12 cellular contexts compared by ENCODE assay signal in genomic region chr2:121698318-121698930, GRCh38. TPM values are rescaled to one million over a fixed set of nuclear protein-coding genes. Genes with fewer than 3 reads are reported as not detected.
DNase-seq lines count a peak whose midpoint lies in the region; ATAC-seq, FAIRE-seq and TF ChIP-seq lines count a peak whose summit lies in the region.
"Had no signal": no experiment of that assay in that cellular context is flagged by ENCODE, and none has a peak within 500 bp of the region (broad histone marks: within the 10 kb centered on the region; RNA-seq: fewer than 3 reads in every experiment).

No MANE protein-coding gene starts in this region.

- TF ChIP-seq EP300 in K562 (IDR thresholded peaks at IDR 0.05; ENCODE audit: low read length) = no peak

- H3K18ac ChIP-seq in mesendoderm (ENCODE audit: low read length) = no peak overlapping the region

- H3K4ac ChIP-seq in mesendoderm (ENCODE audit: low read depth, low read length) = no peak overlapping the region

- 65% methylated on average over 11 of the region's 11 CpGs for WGBS in K562 (ENCODE audit: insufficient coverage, low coverage, missing lambda C conversion rate)
- WGBS in mesendoderm (ENCODE audit: extremely low coverage, insufficient coverage, low lambda C conversion rate) = no CpG with 5 or more reads among the region's 11 CpGs

- POLR2A ChIA-PET in K562 (lab: Yijun Ruan, JAX) = no interaction called here

- intact Hi-C loops in K562 (cut with micrococcal nuclease) = loop anchor here (5.0 kb wide), 2 partner anchors 46 to 101 kb away; no protein-coding TSS in a partner anchor

- CTCF ChIA-PET in K562 (lab: Yijun Ruan, JAX; ENCODE audit: low intra/inter-chr PET ratio) = no interaction called here

- H3K27ac ChIP-seq in RWPE2 (ENCODE audit: poor library complexity, severe bottlenecking) = peak overlapping the region; percentile 89
- H3K27ac ChIP-seq in K562 (ENCODE audit: extremely low read depth, low read depth, low read length) = no peak overlapping the region
- H3K27ac ChIP-seq in mesendoderm (ENCODE audit: low read depth, low read length) = no peak overlapping the region

- H3K4me2 ChIP-seq in K562 (ENCODE audit: insufficient read depth, low read length) = no peak overlapping the region
- H3K4me2 ChIP-seq in mesendoderm (ENCODE audit: low read length) = no peak overlapping the region

- TF ChIP-seq CTCF in RWPE2 (IDR thresholded peaks at IDR 0.05; ENCODE audit: poor library complexity, severe bottlenecking) (no peak), K562 (IDR thresholded peaks at IDR 0.05 in 2 of 3, conservative IDR thresholded peaks at IDR 0.05 in 1 of 3; ENCODE audit: insufficient read depth in 2 of 3, low read depth in 1 of 3, low read length in 3 of 3) (no peak)

- peaks cover 44% of the 10 kb centered on the region for H3K4me1 ChIP-seq in RWPE2 (ENCODE audit: insufficient read depth, poor library complexity, severe bottlenecking)
- H3K4me1 ChIP-seq in K562 (replicated peaks in 1 of 2; ENCODE audit: control insufficient read depth in 2 of 2, insufficient read depth in 2 of 2, low read length in 2 of 2) = peaks cover 17 to 32% of the 10 kb centered on the region in 2 experiments
- H3K4me1 ChIP-seq in mesendoderm (ENCODE audit: control insufficient read depth, low read depth, low read length) = no peaks in the 10 kb centered on the region

- H3K9ac ChIP-seq in K562 (ENCODE audit: insufficient read depth in 1 of 2, low read depth in 2 of 2, low read length in 2 of 2) = no peak overlapping the region
- no peak overlapping the region for H3K9ac ChIP-seq in mesendoderm (ENCODE audit: low read length)

- no peak overlapping the region for H2BK15ac ChIP-seq in mesendoderm (replicated peaks; ENCODE audit: low read depth)

- H3K9me1 ChIP-seq in K562 (ENCODE audit: control insufficient read depth, insufficient read depth, low read length) = peaks cover 10% of the 10 kb centered on the region

- no peak overlapping the region for H2AFZ ChIP-seq in K562 (ENCODE audit: low read depth, low read length)

- no peaks in the 10 kb centered on the region for H3K27me3 ChIP-seq in RWPE2 (ENCODE audit: insufficient read depth, poor library complexity, severe bottlenecking)
- no peaks in the 10 kb centered on the region for H3K27me3 ChIP-seq in K562 (ENCODE audit: control insufficient read depth in 2 of 2, insufficient read depth in 2 of 2, low read length in 2 of 2)
- no peaks in the 10 kb centered on the region for H3K27me3 ChIP-seq in mesendoderm (ENCODE audit: insufficient read depth, low read length, poor library complexity)

- no peak overlapping the region for H4K5ac ChIP-seq in mesendoderm (ENCODE audit: low read length)

- no peak overlapping the region for H2BK5ac ChIP-seq in mesendoderm (ENCODE audit: low read length)

- no peaks in the 10 kb centered on the region for H3K79me2 ChIP-seq in K562 (ENCODE audit: control insufficient read depth, insufficient read depth, low read length)
- no peaks in the 10 kb centered on the region for H3K79me2 ChIP-seq in mesendoderm (ENCODE audit: control insufficient read depth, insufficient read depth, low read length)

- H3K9me3 ChIP-seq in RWPE2 (ENCODE audit: severe bottlenecking) (no peaks in the 10 kb centered on the region), K562 (replicated peaks; ENCODE audit: control insufficient read depth, insufficient read depth, low read depth, low read length) (no peaks in the 10 kb centered on the region)

- no peak overlapping the region for H2AK5ac ChIP-seq in mesendoderm (ENCODE audit: low read length)

- ATAC-seq in RWPE2 (ENCODE audit: low read depth) (no peak), K562 (no peak)

- no peak for TF ChIP-seq RAD21 in K562 (CRISPR knock-in tag; conservative IDR thresholded peaks at IDR 0.05 in 1 of 2, IDR thresholded peaks at IDR 0.05 in 1 of 2)

- H3K36me3 ChIP-seq in RWPE2 (ENCODE audit: low read depth) = no peaks in the 10 kb centered on the region
- no peaks in the 10 kb centered on the region for H3K36me3 ChIP-seq in K562 (ENCODE audit: control insufficient read depth, insufficient read depth, low read length)
- no peaks in the 10 kb centered on the region for H3K36me3 ChIP-seq in mesendoderm (ENCODE audit: control insufficient read depth, insufficient read depth, low read length)

- DNase-seq in stimulated activated CD4-positive, alpha-beta T cell treated with anti-CD3 and anti-CD28 coated beads, Interleukin-1b, Interleukin-23, amount 100 ng/mL, for 48 hours = peak; percentile 19
- no peak for DNase-seq in stimulated activated CD4-positive, alpha-beta T cell treated with anti-CD3 and anti-CD28 coated beads, Interleukin-2, amount 100 ng/mL, for 48 hours
- DNase-seq in RWPE2 (ENCODE audit: low spot score) = no peak
- no peak for DNase-seq in K562 (ENCODE audit: extremely low read depth in 1 of 4, low spot score in 3 of 4)
- DNase-seq in mesendoderm = no peak
- no peak for DNase-seq in NCI-H1092 (lab: John Stamatoyannopoulos, UW)
- no peak for DNase-seq in NCI-H2029 (lab: John Stamatoyannopoulos, UW)
- DNase-seq in SW480 (ENCODE audit: low spot score) = no peak
- DNase-seq: NCI-H1417; NCI-H510A treated with DMSO at 0.1 percent for 48 hours; stimulated activated CD4-positive, alpha-beta T cell treated with anti-CD3 and anti-CD28 coated beads, Interleukin-2, amount 100 ng/mL, for 24 hours had no signal

- no TSS peak for BruUV-seq in K562 (replicated peaks; lab: Mats Ljungman, UMichigan)

- TF ChIP-seq POLR2A in K562 (conservative IDR thresholded peaks at IDR 0.05) = no peak

- H3K79me1 ChIP-seq in mesendoderm (ENCODE audit: low read length) = no peaks in the 10 kb centered on the region

- no peak overlapping the region for H3K23ac ChIP-seq in mesendoderm (ENCODE audit: low read length)

- H3K4me3 ChIP-seq in RWPE2 (ENCODE audit: severe bottlenecking) (no peak overlapping the region), K562 (no peak overlapping the region), mesendoderm (ENCODE audit: low read length) (no peak overlapping the region)

- in situ Hi-C loops in K562 (cut with MboI) = no loop called here

- H4K8ac ChIP-seq in mesendoderm (ENCODE audit: low read depth, low read length) = no peak overlapping the region

- no peak for FAIRE-seq in K562 (lab: Jason Lieb, UNC)
- FAIRE-seq: keratinocyte had no signal

- H4K20me1 ChIP-seq in K562 (replicated peaks; ENCODE audit: control insufficient read depth, insufficient read depth, low read length) = no peaks in the 10 kb centered on the region

- H2BK120ac ChIP-seq in mesendoderm (ENCODE audit: low read depth, low read length) = no peak overlapping the region

- no peak overlapping the region for H3K56ac ChIP-seq in mesendoderm (ENCODE audit: low read length)

RNA-seq across cellular contexts. Expression of gene NIFK, which starts 38.3 kb away (rescaled TPM):
- 40.5 and 65.8 TPM in 2 replicates for total RNA-seq in K562 (2011; cell fraction: chromatin; rRNA removed; ENCODE audit: low replicate concordance)
- 24.2 and 27.4 TPM in 2 replicates for total RNA-seq in K562 (2011; cell fraction: nucleolus; rRNA removed)
- total RNA-seq in K562 (2011; cell fraction: nucleoplasm; rRNA removed) = 31.9 and 45.0 TPM in 2 replicates
- total RNA-seq in K562 (2014; rRNA removed) (114 and 123 TPM in 2 replicates), K562 (2014; rRNA removed; fragmentation: Illumina TruSeq; extraction: Trizol) (183 and 218 TPM in 2 replicates), K562 (2015; rRNA removed; fragmentation: Illumina TruSeq; extraction: Trizol) (227 and 257 TPM in 2 replicates), K562 (2021) (126 and 136 TPM in 2 replicates)
- polyA plus RNA-seq in K562 (2011; rRNA removed) (39.6 and 60.2 TPM in 2 replicates), K562 (2014; fragmentation: Illumina TruSeq; extraction: Trizol) (237 and 426 TPM in 2 replicates), K562 (2014; fragmentation: Nextera tagmentation; extraction: Ambion mirVana) (100 to 1,000 TPM; 191 to 223 TPM), K562 (2014; rRNA removed) (92.9 and 137 TPM in 2 replicates)
- polyA plus RNA-seq in K562 (2011; cell fraction: cytosol; rRNA removed) = 11.3 and 24.4 TPM in 2 replicates
- 16.2 and 19.6 TPM in 2 replicates for polyA plus RNA-seq in K562 (2011; cell fraction: nucleus; rRNA removed)
- polyA plus RNA-seq in K562 (2012) = 60.1 and 72.9 TPM in 2 replicates
- 33.5 and 35.2 TPM in 2 replicates for polyA minus RNA-seq in K562 (2011; rRNA and poly(A)+ RNA removed)
- polyA minus RNA-seq in K562 (2011; cell fraction: cytosol; rRNA and poly(A)+ RNA removed) = 14.6 and 19.8 TPM in 2 replicates
- 13.3 and 18.7 TPM in 2 replicates for polyA minus RNA-seq in K562 (2011; cell fraction: nucleus; rRNA and poly(A)+ RNA removed)
- 194 TPM for polyA plus RNA-seq in mesendoderm (2013, experiment 1 of 2)
- 191 TPM for polyA plus RNA-seq in mesendoderm (2013, experiment 2 of 2)

RNA-seq across cellular contexts. Expression of gene CLASP1, which starts 49.2 kb away (rescaled TPM):
- total RNA-seq in K562 (2011; cell fraction: chromatin; rRNA removed; ENCODE audit: low replicate concordance) = 121 and 224 TPM in 2 replicates
- 53.2 and 69.0 TPM in 2 replicates for total RNA-seq in K562 (2011; cell fraction: nucleolus; rRNA removed)
- total RNA-seq in K562 (2011; cell fraction: nucleoplasm; rRNA removed) = 96.6 and 111 TPM in 2 replicates
- total RNA-seq in K562 (2014; rRNA removed) (22.2 and 27.5 TPM in 2 replicates), K562 (2014; rRNA removed; fragmentation: Illumina TruSeq; extraction: Trizol) (25.7 and 28.2 TPM in 2 replicates), K562 (2015; rRNA removed; fragmentation: Illumina TruSeq; extraction: Trizol) (28.3 and 30.9 TPM in 2 replicates), K562 (2021) (38.3 and 40.3 TPM in 2 replicates)
- polyA plus RNA-seq in K562 (2011; rRNA removed) (8.5 and 10.3 TPM in 2 replicates), K562 (2014; fragmentation: Illumina TruSeq; extraction: Trizol) (17.3 and 18.0 TPM in 2 replicates), K562 (2014; fragmentation: Nextera tagmentation; extraction: Ambion mirVana) (1 to 10 TPM; 1.7 to 7.2 TPM), K562 (2014; rRNA removed) (20.2 and 20.7 TPM in 2 replicates)
- polyA plus RNA-seq in K562 (2011; cell fraction: cytosol; rRNA removed) = 4.5 and 7.0 TPM in 2 replicates
- polyA plus RNA-seq in K562 (2011; cell fraction: nucleus; rRNA removed) = 39.0 and 41.2 TPM in 2 replicates
- 17.5 and 22.9 TPM in 2 replicates for polyA plus RNA-seq in K562 (2012)
- polyA minus RNA-seq in K562 (2011; rRNA and poly(A)+ RNA removed) = 56.1 and 59.2 TPM in 2 replicates
- polyA minus RNA-seq in K562 (2011; cell fraction: cytosol; rRNA and poly(A)+ RNA removed) = 18.2 and 24.7 TPM in 2 replicates
- polyA minus RNA-seq in K562 (2011; cell fraction: nucleus; rRNA and poly(A)+ RNA removed) = 84.4 and 122 TPM in 2 replicates
- polyA plus RNA-seq in mesendoderm (2013, experiment 1 of 2) = 17.6 TPM
- polyA plus RNA-seq in mesendoderm (2013, experiment 2 of 2) = 17.0 TPM

RNA-seq across cellular contexts. Expression of gene TSN, which starts 57.0 kb away (rescaled TPM):
- 34.6 and 59.5 TPM in 2 replicates for total RNA-seq in K562 (2011; cell fraction: chromatin; rRNA removed; ENCODE audit: low replicate concordance)
- total RNA-seq in K562 (2011; cell fraction: nucleolus; rRNA removed) = 27.5 and 32.0 TPM in 2 replicates
- 53.5 and 77.3 TPM in 2 replicates for total RNA-seq in K562 (2011; cell fraction: nucleoplasm; rRNA removed)
- total RNA-seq in K562 (2014; rRNA removed) (61.1 and 63.2 TPM in 2 replicates), K562 (2014; rRNA removed; fragmentation: Illumina TruSeq; extraction: Trizol) (101 and 110 TPM in 2 replicates), K562 (2015; rRNA removed; fragmentation: Illumina TruSeq; extraction: Trizol) (82.8 and 87.0 TPM in 2 replicates), K562 (2021) (87.8 and 95.2 TPM in 2 replicates)
- polyA plus RNA-seq in K562 (2011; rRNA removed) (83.7 and 128 TPM in 2 replicates), K562 (2014; fragmentation: Illumina TruSeq; extraction: Trizol) (74.5 and 79.4 TPM in 2 replicates), K562 (2014; fragmentation: Nextera tagmentation; extraction: Ambion mirVana) (100 to 1,000 TPM; 142 to 152 TPM), K562 (2014; rRNA removed) (75.3 and 80.2 TPM in 2 replicates)
- polyA plus RNA-seq in K562 (2011; cell fraction: cytosol; rRNA removed) = 34.8 and 62.7 TPM in 2 replicates
- polyA plus RNA-seq in K562 (2011; cell fraction: nucleus; rRNA removed) = 22.7 and 26.1 TPM in 2 replicates
- 56.1 and 70.2 TPM in 2 replicates for polyA plus RNA-seq in K562 (2012)
- polyA minus RNA-seq in K562 (2011; rRNA and poly(A)+ RNA removed) = 63.4 and 80.3 TPM in 2 replicates
- 63.1 and 65.4 TPM in 2 replicates for polyA minus RNA-seq in K562 (2011; cell fraction: cytosol; rRNA and poly(A)+ RNA removed)
- 26.1 and 35.9 TPM in 2 replicates for polyA minus RNA-seq in K562 (2011; cell fraction: nucleus; rRNA and poly(A)+ RNA removed)
- polyA plus RNA-seq in mesendoderm (2013, experiment 1 of 2) = 55.0 TPM
- 56.2 TPM for polyA plus RNA-seq in mesendoderm (2013, experiment 2 of 2)
